ENCODE assay signal across 10 cellular contexts in genomic region chr1:113109908-113110554, GRCh38. TPM values are rescaled to one million over a fixed set of nuclear protein-coding genes. Genes with fewer than 3 reads are reported as not detected.
A peak's percentile ranks its signal among the peaks of the same experiment; 100 is the strongest.
DNase-seq lines count a peak whose midpoint lies in the region; ATAC-seq and TF ChIP-seq lines count a peak whose summit lies in the region.
"Had no signal": no experiment of that assay in that cellular context is flagged by ENCODE, and none has a peak within 500 bp of the region (broad histone marks: within the 10 kb centered on the region; RNA-seq: fewer than 3 reads in every experiment).

No MANE protein-coding gene starts in this region.

- H3K4me3 ChIP-seq in A673 (ENCODE audit: low read depth, low read length, poor library complexity, severe bottlenecking) (no peak overlapping the region), epithelial cell of esophagus (ENCODE audit: low read length) (no peak overlapping the region)

- H3K27ac ChIP-seq in A673 (ENCODE audit: low read depth, low read length, poor library complexity, severe bottlenecking): no peak overlapping the region

- TF ChIP-seq CTCF in A673 (conservative IDR thresholded peaks at IDR 0.05; ENCODE audit: low read depth, low read length): 0 out of 2 replicates have a peak, but pooled peaks have one; percentile 11
- peak; percentile 9 for TF ChIP-seq CTCF in epithelial cell of esophagus (IDR thresholded peaks at IDR 0.05; ENCODE audit: insufficient read depth, low read depth, low read length, missing control alignments)

- peaks cover 85% of the 10 kb centered on the region for H3K36me3 ChIP-seq in A673 (ENCODE audit: insufficient read depth, low read length, poor library complexity, severe bottlenecking)

- no peaks in the 10 kb centered on the region for H3K9me3 ChIP-seq in A673 (ENCODE audit: low read depth, low read length, poor library complexity, severe bottlenecking)

- ATAC-seq in GM21576 (IDR thresholded peaks at IDR 0.05; ENCODE audit: unreplicated experiment): no peak

- peak; percentile 14 for DNase-seq in A673 (ENCODE audit: low spot score)
- peak; percentile 60 for DNase-seq in NCI-H2227 (lab: John Stamatoyannopoulos, UW; ENCODE audit: unreplicated experiment)
- peak; percentile 60 for DNase-seq in epithelial cell of esophagus (ENCODE audit: low read depth)
- DNase-seq in middle frontal gyrus (ENCODE audit: extremely low spot score, low spot score): peak; percentile 20
- DNase-seq in DMS153 (lab: John Stamatoyannopoulos, UW): no peak
- DNase-seq in cerebellar nuclear complex (lab: John Stamatoyannopoulos, UW): no peak
- DNase-seq in activated CD4-positive, alpha-beta T cell treated with anti-CD3 and anti-CD28 coated beads for 48 hours: no peak
- DNase-seq: activated naive CD8-positive, alpha-beta T cell treated with anti-CD3 and anti-CD28 coated beads, Interleukin-2, amount 50 U/mL, for 24 hours; stimulated activated CD4-positive, alpha-beta T cell treated with anti-CD3 and anti-CD28 coated beads, Interleukin-2, amount 100 ng/mL, for 48 hours had no signal

- CTCF ChIA-PET in A673 (lab: Charles Lee): no interaction called here

- BruUV-seq in A673 (replicated peaks; lab: Mats Ljungman, UMichigan): no TSS peak

- intact Hi-C loops in A673 (cut with micrococcal nuclease; ENCODE audit: unreplicated experiment): no loop called here

- H3K4me1 ChIP-seq in A673 (ENCODE audit: insufficient read depth, low read length, poor library complexity, severe bottlenecking): no peaks in the 10 kb centered on the region

- no peaks in the 10 kb centered on the region for H3K27me3 ChIP-seq in A673 (replicated peaks; ENCODE audit: insufficient read depth, low read depth, low read length, poor library complexity)

- POLR2A ChIA-PET in A673 (lab: Charles Lee; ENCODE audit: low non-redundant PET): no interaction called here

RNA-seq across cellular contexts. Expression of gene LRIG2, which starts 37.0 kb away (rescaled TPM):
- total RNA-seq in A673 (2021): 13.9 and 14.8 TPM in 2 replicates

Comparison
In these comparisons a context has a peak if more than half of its experiments do, and no peak if none do; other contexts are left out.
1. DNase-seq: peak in A673 (single experiment), NCI-H2227 (single experiment), epithelial cell of esophagus (single experiment) and middle frontal gyrus (single experiment); none in DMS153 (single experiment), cerebellar nuclear complex (0 of 2) and activated CD4-positive, alpha-beta T cell treated with anti-CD3 and anti-CD28 coated beads for 48 hours (single experiment).